ENCODE assay signal across 28 cellular contexts in the genomic region with DNA sequence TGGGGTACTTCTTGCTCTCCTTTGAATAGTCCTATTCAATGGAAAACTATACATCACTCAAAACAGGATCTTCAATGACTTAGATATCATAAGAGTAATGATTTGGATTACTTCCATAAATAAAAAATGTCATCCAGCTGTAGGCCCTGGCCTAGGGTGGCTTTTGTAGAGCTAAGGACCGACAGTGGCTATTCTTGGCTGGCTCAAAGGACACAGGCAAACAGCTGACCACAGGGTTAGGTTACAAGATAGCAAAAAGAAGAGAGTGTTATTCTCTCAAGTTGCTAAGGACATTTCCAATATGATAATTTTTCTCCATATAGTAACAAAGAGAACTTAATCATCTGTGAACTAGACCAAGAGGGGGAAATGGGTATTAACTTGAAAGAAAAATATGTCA.
"Had no signal": no experiment of that assay in that cellular context is flagged by ENCODE, and none has a peak within 500 bp of the region (broad histone marks: within the 10 kb centered on the region; RNA-seq: fewer than 3 reads in every experiment).

No MANE protein-coding gene starts in this region.

- DNase-seq: colonic mucosa; cortex of kidney; effector CD8-positive, alpha-beta T cell; effector memory CD8-positive, alpha-beta T cell; endodermal cell; erythroblast; esophagus squamous epithelium; foreskin fibroblast; foreskin melanocyte; heart left ventricle; hypothalamus; immature natural killer cell; islet precursor cell; kidney; kidney glomerular epithelial cell; left colon; left ventricle myocardium inferior; lower lobe of right lung; mesenchymal stem cell; mucosa of descending colon; naive B cell had no signal

- H2AFZ ChIP-seq: hepatocyte had no signal

- H3K27ac Mint-ChIP-seq: dendritic cell treated with granulocyte-macrophage colony-stimulating factor and Interleukin-4, amounts not matched to agents 40 ng/mL and 50 ng/mL, for 4 days; effector memory CD8-positive, alpha-beta T cell; endodermal cell; immature natural killer cell; mesothelial cell of epicardium; naive B cell had no signal

- H3K27ac ChIP-seq: colonic mucosa, epithelial cell of prostate, esophagus squamous epithelium, gastroesophageal sphincter, heart left ventricle, hepatocyte, left ventricle myocardium inferior, lower lobe of right lung had no signal

- H3K27me3 ChIP-seq: colonic mucosa, esophagus squamous epithelium, gastroesophageal sphincter, heart left ventricle, hepatocyte had no signal

- H3K4me1 ChIP-seq: colonic mucosa, gastroesophageal sphincter had no signal

- H3K36me3 ChIP-seq: colonic mucosa, esophagus squamous epithelium, gastroesophageal sphincter, heart left ventricle, left ventricle myocardium inferior, lower lobe of right lung had no signal

- H3K36me3 Mint-ChIP-seq: immature natural killer cell had no signal

- H3K4me3 Mint-ChIP-seq: dendritic cell treated with granulocyte-macrophage colony-stimulating factor and Interleukin-4, amounts not matched to agents 40 ng/mL and 50 ng/mL, for 4 days; effector memory CD8-positive, alpha-beta T cell; endodermal cell; immature natural killer cell; mesothelial cell of epicardium; naive B cell had no signal

- H3K4me2 ChIP-seq: hepatocyte had no signal

- H3K4me1 Mint-ChIP-seq: endodermal cell, immature natural killer cell, naive B cell had no signal

- ATAC-seq: effector memory CD8-positive, alpha-beta T cell; esophagus mucosa; gastroesophageal sphincter; left colon; left lobe of liver; lower lobe of right lung; mucosa of descending colon had no signal

- H3K4me3 ChIP-seq: colonic mucosa, esophagus squamous epithelium, gastroesophageal sphincter, heart left ventricle, hepatocyte, left ventricle myocardium inferior, lower lobe of right lung, mucosa of descending colon had no signal

- H3K9me3 ChIP-seq: colonic mucosa, esophagus squamous epithelium, gastroesophageal sphincter, lower lobe of right lung, mucosa of descending colon had no signal

- H3K79me2 ChIP-seq: hepatocyte had no signal
